27 cellular contexts compared by ENCODE assay signal in genomic region chr7:72462311-72462710, GRCh38. TPM values are rescaled to one million over a fixed set of nuclear protein-coding genes. Genes with fewer than 3 reads are reported as not detected.
DNase-seq lines count a peak whose midpoint lies in the region; ATAC-seq and TF ChIP-seq lines count a peak whose summit lies in the region.
"Had no signal": no experiment of that assay in that cellular context is flagged by ENCODE, and none has a peak within 500 bp of the region (broad histone marks: within the 10 kb centered on the region; RNA-seq: fewer than 3 reads in every experiment).

No MANE protein-coding gene starts in this region.

- DNase-seq in endodermal cell: peak; percentile 17
- peak; percentile 41 for DNase-seq in mesenteric fat pad (ENCODE audit: low spot score)
- peak; percentile 14 for DNase-seq in ureter (ENCODE audit: low spot score)
- DNase-seq in NCI-H1092 treated with DMSO at 0.1 percent for 48 hours (lab: John Stamatoyannopoulos, UW): no peak
- DNase-seq in stimulated activated CD4-positive, alpha-beta T cell treated with anti-CD3 and anti-CD28 coated beads, Interleukin-1b, Interleukin-23, amount 100 ng/mL, for 48 hours: no peak
- DNase-seq: 8988T; ACHN; BE2C; C1 segment of cervical spinal cord; CD4-positive, alpha-beta memory T cell; CD4-positive, CD25-positive, alpha-beta regulatory T cell; CD8-positive, alpha-beta memory T cell; COR-L47; DMS 273 treated with DMSO at 0.1 percent for 48 hours; DMS153; DMS53; DMS79; DND-41; EL; GDM1 had no signal

- H3K9me3 ChIP-seq in endodermal cell (ENCODE audit: control insufficient read depth, low read length): no peaks in the 10 kb centered on the region
- H3K9me3 ChIP-seq: BE2C, BLaER1 had no signal

- ATAC-seq in HG03432 (IDR thresholded peaks at IDR 0.05; ENCODE audit: unreplicated experiment): no peak
- ATAC-seq: GM12878 had no signal

- no peaks in the 10 kb centered on the region for H3K9me3 Mint-ChIP-seq in endodermal cell

- no peaks in the 10 kb centered on the region for H3K27me3 ChIP-seq in endodermal cell (ENCODE audit: control insufficient read depth, insufficient read depth, low read length, poor library complexity, severe bottlenecking)
- H3K27me3 ChIP-seq: BE2C, BLaER1 had no signal

- H3K4me1 ChIP-seq in endodermal cell (ENCODE audit: control insufficient read depth, insufficient read depth, low read length): no peaks in the 10 kb centered on the region
- H3K4me1 ChIP-seq: BE2C, BLaER1 had no signal

- no peaks in the 10 kb centered on the region for H3K36me3 ChIP-seq in endodermal cell (ENCODE audit: control insufficient read depth, insufficient read depth, low read length)
- H3K36me3 ChIP-seq: BE2C, BLaER1 had no signal

- WGBS in endodermal cell (ENCODE audit: insufficient coverage in 1 of 2, insufficient read length in 1 of 2), 2 experiments: 80 to 88% methylated on average over 5 to 7 of the region's 7 CpGs

- H3K27ac ChIP-seq in endodermal cell (ENCODE audit: low read depth, low read length): no peak overlapping the region
- H3K27ac ChIP-seq: BLaER1 had no signal

- no peaks in the 10 kb centered on the region for H3K4me1 Mint-ChIP-seq in endodermal cell
- H3K4me1 Mint-ChIP-seq: CD14-positive monocyte; CD4-positive, alpha-beta memory T cell; CD4-positive, CD25-positive, alpha-beta regulatory T cell; CD8-positive, alpha-beta memory T cell had no signal

- no peak overlapping the region for H3K9ac ChIP-seq in endodermal cell (ENCODE audit: extremely low read depth, low read length, poor library complexity, severe bottlenecking)
- H3K9ac ChIP-seq: BLaER1 had no signal

- TF ChIP-seq CTCF in endodermal cell (conservative IDR thresholded peaks at IDR 0.05): no peak

- no peak overlapping the region for H3K27ac Mint-ChIP-seq in endodermal cell
- H3K27ac Mint-ChIP-seq: CD14-positive monocyte; CD4-positive, alpha-beta memory T cell; CD4-positive, CD25-positive, alpha-beta regulatory T cell; CD8-positive, alpha-beta memory T cell had no signal

- H3K4me3 ChIP-seq in endodermal cell (ENCODE audit: low read length): no peak overlapping the region
- H3K4me3 ChIP-seq: BLaER1, GM12878 had no signal

- peaks cover 6% of the 10 kb centered on the region for H3K27me3 Mint-ChIP-seq in endodermal cell (ENCODE audit: insufficient read depth)
- H3K27me3 Mint-ChIP-seq: CD4-positive, CD25-positive, alpha-beta regulatory T cell had no signal

- no peak overlapping the region for H3K4me3 Mint-ChIP-seq in endodermal cell
- H3K4me3 Mint-ChIP-seq: CD14-positive monocyte; CD4-positive, alpha-beta memory T cell; CD4-positive, CD25-positive, alpha-beta regulatory T cell; CD8-positive, alpha-beta memory T cell had no signal

- H3K36me3 Mint-ChIP-seq in endodermal cell (ENCODE audit: low read depth): no peaks in the 10 kb centered on the region
- H3K36me3 Mint-ChIP-seq: CD14-positive monocyte; CD4-positive, alpha-beta memory T cell; CD4-positive, CD25-positive, alpha-beta regulatory T cell; CD8-positive, alpha-beta memory T cell had no signal

RNA-seq across cellular contexts. Expression of gene CALN1, which starts 50.2 kb away (rescaled TPM):
- total RNA-seq in endodermal cell: 1 to 10 TPM; 4.3 to 6.9 TPM
- polyA plus RNA-seq in endodermal cell (2013, experiment 1 of 2): 1.7 TPM
- 2.5 TPM for polyA plus RNA-seq in endodermal cell (2013, experiment 2 of 2)
- total RNA-seq in mesenteric fat pad: not detected
- not detected for total RNA-seq in ureter
- total RNA-seq: A673; CD4-positive, alpha-beta memory T cell; CD8-positive, alpha-beta memory T cell; G401 had no signal
- polyA plus RNA-seq: AG04450; CD14-positive monocyte; CD4-positive, alpha-beta memory T cell; CD4-positive, CD25-positive, alpha-beta regulatory T cell; CD8-positive, alpha-beta memory T cell had no signal

Comparison
In these comparisons a context has a peak if more than half of its experiments do, and no peak if none do; other contexts are left out.
1. DNase-seq: peak in endodermal cell (single experiment), mesenteric fat pad (single experiment) and ureter (single experiment); none in NCI-H1092 treated with DMSO at 0.1 percent for 48 hours (single experiment) and stimulated activated CD4-positive, alpha-beta T cell treated with anti-CD3 and anti-CD28 coated beads, Interleukin-1b, Interleukin-23, amount 100 ng/mL, for 48 hours (single experiment).